22 cellular contexts compared by ENCODE assay signal in genomic region chr16:57957396-57958392, GRCh38. TPM values are rescaled to one million over a fixed set of nuclear protein-coding genes. Genes with fewer than 3 reads are reported as not detected.
DNase-seq lines count a peak whose midpoint lies in the region; ATAC-seq, FAIRE-seq and TF ChIP-seq lines count a peak whose summit lies in the region.
"Had no signal": no experiment of that assay in that cellular context is flagged by ENCODE, and none has a peak within 500 bp of the region (broad histone marks: within the 10 kb centered on the region; RNA-seq: fewer than 3 reads in every experiment).

No MANE protein-coding gene starts in this region.

- H2AFZ ChIP-seq in HCT116 (ENCODE audit: low read depth, low read length, poor library complexity, severe bottlenecking) = no peak overlapping the region
- H2AFZ ChIP-seq in K562 (ENCODE audit: low read depth, low read length) = peak overlapping the region; percentile 27; the same call in 1 of the 2 replicates
- H2AFZ ChIP-seq in osteoblast (ENCODE audit: low read length) = no peak overlapping the region

- H3K27me3 ChIP-seq in HCT116 (ENCODE audit: insufficient read depth, low read length) (no peaks in the 10 kb centered on the region; the same call in 1 of the 2 replicates), K562 (ENCODE audit: control insufficient read depth in 2 of 2, insufficient read depth in 2 of 2, low read length in 2 of 2) (no peaks in the 10 kb centered on the region; a peak in 1 of 5 replicates), osteoblast (ENCODE audit: insufficient read depth, low read length) (peaks cover 13% of the 10 kb centered on the region), tibial artery (peaks cover 0 to 25% of the 10 kb centered on the region in 2 donors)

- BruUV-seq in HCT116 (replicated peaks; lab: Mats Ljungman, UMichigan) (no TSS peak), K562 (replicated peaks; lab: Mats Ljungman, UMichigan) (no TSS peak)

- TF ChIP-seq RAD21 in HCT116 (IDR thresholded peaks at IDR 0.05; ENCODE audit: low read depth) (no peak), K562 (CRISPR knock-in tag; conservative IDR thresholded peaks at IDR 0.05 in 1 of 2, IDR thresholded peaks at IDR 0.05 in 1 of 2) (no peak)

- 39% methylated on average over 15 of the region's 15 CpGs for WGBS in K562 (ENCODE audit: insufficient coverage, low coverage, missing lambda C conversion rate)

- H3K4me1 ChIP-seq in HCT116 (ENCODE audit: control insufficient read depth in 1 of 2, insufficient read depth in 2 of 2, low read length in 2 of 2) = no peaks in the 10 kb centered on the region; a peak in 2 of 4 replicates
- peaks cover 0 to 23% of the 10 kb centered on the region in 2 experiments; a peak in 3 of 5 replicates for H3K4me1 ChIP-seq in K562 (replicated peaks in 1 of 2; ENCODE audit: control insufficient read depth in 2 of 2, insufficient read depth in 2 of 2, low read length in 2 of 2)
- no peaks in the 10 kb centered on the region for H3K4me1 ChIP-seq in osteoblast (ENCODE audit: insufficient read depth, low read length)
- no peaks in the 10 kb centered on the region for H3K4me1 ChIP-seq in tibial artery

- H3K9me3 ChIP-seq in HCT116 (ENCODE audit: control insufficient read depth in 1 of 2, insufficient read depth in 1 of 2, low read depth in 1 of 2, low read length in 2 of 2) (no peaks in the 10 kb centered on the region), K562 (replicated peaks; ENCODE audit: control insufficient read depth, insufficient read depth, low read depth, low read length) (no peaks in the 10 kb centered on the region), osteoblast (ENCODE audit: low read depth, low read length) (no peaks in the 10 kb centered on the region), tibial artery (no peaks in the 10 kb centered on the region)

- CTCF ChIA-PET in HCT116 (lab: Charles Lee) (interaction anchor here (0.9 kb wide), 1 partner anchor 12 kb away, joined by 3 read pairs; no protein-coding TSS in a partner anchor), K562 (lab: Yijun Ruan, JAX; ENCODE audit: low intra/inter-chr PET ratio) (no interaction called here)

- in situ Hi-C loops in K562 (cut with MboI) = no loop called here

- H3K36me3 ChIP-seq in HCT116 (ENCODE audit: control insufficient read depth in 1 of 2, insufficient read depth in 2 of 2, low read length in 2 of 2) (no peaks in the 10 kb centered on the region), K562 (ENCODE audit: control insufficient read depth, insufficient read depth, low read length) (no peaks in the 10 kb centered on the region), osteoblast (ENCODE audit: insufficient read depth, low read length) (no peaks in the 10 kb centered on the region), tibial artery (no peaks in the 10 kb centered on the region)

- TF ChIP-seq CTCF in GM12873 (IDR thresholded peaks at IDR 0.05; ENCODE audit: insufficient read depth, low read depth, low read length, missing control alignments) (peak; percentile 16), HCT116 (IDR thresholded peaks at IDR 0.05 in 2 of 3, conservative IDR thresholded peaks at IDR 0.05 in 1 of 3; ENCODE audit: borderline replicate concordance in 1 of 3, insufficient read depth in 1 of 3, low read depth in 2 of 3, low read length in 2 of 3) (0 out of 6 replicates have a peak, but pooled peaks of 1 of the 3 experiments have one; percentile 7), K562 (IDR thresholded peaks at IDR 0.05 in 2 of 3, conservative IDR thresholded peaks at IDR 0.05 in 1 of 3; ENCODE audit: insufficient read depth in 2 of 3, low read depth in 1 of 3, low read length in 3 of 3) (peak; percentile 21 to 47 (median 38); a peak in 3 of 6 replicates), osteoblast (IDR thresholded peaks at IDR 0.05; ENCODE audit: extremely low read depth, low read depth, low read length) (no peak), tibial artery (IDR thresholded peaks at IDR 0.05) (no peak)

- H3K4me3 ChIP-seq in HCT116 (replicated peaks in 1 of 2; ENCODE audit: low read depth in 1 of 2, low read length in 2 of 2) (no peak overlapping the region), K562 (no peak overlapping the region), osteoblast (ENCODE audit: insufficient read depth, low read length) (no peak overlapping the region), tibial artery (no peak overlapping the region)
- H3K4me3 ChIP-seq: GM12878 had no signal

- H3K9ac ChIP-seq in HCT116 (ENCODE audit: low read length) (no peak overlapping the region), K562 (ENCODE audit: insufficient read depth in 1 of 2, low read depth in 2 of 2, low read length in 2 of 2) (peak overlapping the region in 1 of 2 experiments; percentile 31; a peak in 1 of 4 replicates)

- peak; percentile 29; the same call in 1 of the 2 replicates for ATAC-seq in HCT116
- ATAC-seq in K562 = peak; percentile 69
- ATAC-seq in GM21390 (IDR thresholded peaks at IDR 0.05; ENCODE audit: unreplicated experiment) = no peak
- ATAC-seq: GM12878, T-helper 17 cell had no signal

- H3K4me2 ChIP-seq in HCT116 (ENCODE audit: low read length) (no peak overlapping the region), K562 (ENCODE audit: insufficient read depth, low read length) (no peak overlapping the region), osteoblast (ENCODE audit: insufficient read depth, low read length) (no peak overlapping the region)

- TF ChIP-seq EP300 in K562 (IDR thresholded peaks at IDR 0.05; ENCODE audit: low read length) = no peak

- POLR2A ChIA-PET in HCT116 (lab: Charles Lee) (no interaction called here), K562 (lab: Yijun Ruan, JAX) (interaction anchor here (0.7 to 2.8 kb wide), 4 partner anchors 16 to 51 kb away, joined by 3 to 18 read pairs (median 4); a partner anchor contains a TSS)

- no peak for DNase-seq in HCT116 (ENCODE audit: low read depth, low spot score)
- peak in 3 of 4 experiments; percentile 32 to 51 (median 47) for DNase-seq in K562 (ENCODE audit: extremely low read depth in 1 of 4, low spot score in 3 of 4)
- DNase-seq in osteoblast (ENCODE audit: insufficient read length, low spot score, missing footprints) = peak; percentile 22
- no peak for DNase-seq in NCI-H187 (lab: John Stamatoyannopoulos, UW)
- DNase-seq in tibial artery = no peak
- DNase-seq: ACHN; AML-193; COR-L47; NCI-H2029 treated with DMSO at 0.1 percent for 48 hours; NCI-H2171 treated with DMSO at 0.1 percent for 48 hours; NCI-H524 treated with DMSO at 0.1 percent for 48 hours; NK-92 treated with Interleukin-12 subunit alpha and Interleukin-12 subunit beta, amount 100 ng/mL, for 24 hours; SIG-M5; T-helper 17 cell had no signal

- peak; percentile 51 for FAIRE-seq in K562 (lab: Jason Lieb, UNC)
- FAIRE-seq: GM12878, GM18507, H54 had no signal

- no peaks in the 10 kb centered on the region for H3K9me2 ChIP-seq in HCT116 (ENCODE audit: insufficient read depth)

- no peaks in the 10 kb centered on the region for H3K79me2 ChIP-seq in HCT116 (ENCODE audit: insufficient read depth, low read length)
- no peaks in the 10 kb centered on the region for H3K79me2 ChIP-seq in K562 (ENCODE audit: control insufficient read depth, insufficient read depth, low read length)
- H3K79me2 ChIP-seq in osteoblast (ENCODE audit: insufficient read depth, low read length) = no peaks in the 10 kb centered on the region

- H3K9me1 ChIP-seq in K562 (ENCODE audit: control insufficient read depth, insufficient read depth, low read length) = no peaks in the 10 kb centered on the region

- no peaks in the 10 kb centered on the region for H4K20me1 ChIP-seq in HCT116 (ENCODE audit: insufficient read depth)
- H4K20me1 ChIP-seq in K562 (replicated peaks; ENCODE audit: control insufficient read depth, insufficient read depth, low read length) = no peaks in the 10 kb centered on the region
- H4K20me1 ChIP-seq in osteoblast (ENCODE audit: insufficient read depth, low read length) = no peaks in the 10 kb centered on the region

- TF ChIP-seq POLR2A in HCT116 (IDR thresholded peaks at IDR 0.05; ENCODE audit: borderline replicate concordance, extremely low read depth, insufficient read depth, insufficient read length) (no peak), K562 (conservative IDR thresholded peaks at IDR 0.05) (no peak)

- intact Hi-C loops in HCT116 (cut with micrococcal nuclease) (no loop called here), K562 (cut with micrococcal nuclease) (no loop called here), tibial artery (cut with DNase I; ENCODE audit: low total_unique reads) (no loop called here)

- H3K27ac ChIP-seq in HCT116 (ENCODE audit: low read depth, low read length) (no peak overlapping the region), K562 (ENCODE audit: extremely low read depth, low read depth, low read length) (no peak overlapping the region), osteoblast (ENCODE audit: low read depth, low read length) (no peak overlapping the region), tibial artery (no peak overlapping the region)

- RAD21 ChIA-PET in HCT116 (lab: Charles Lee; ENCODE audit: low non-redundant PET in 1 of 2, low total read pairs in 2 of 2, uncharacterized antibody in 2 of 2, unreplicated experiment in 2 of 2) = no interaction called here

RNA-seq across cellular contexts. Expression of gene CNGB1, which starts 13.2 kb away (rescaled TPM):
- not detected for total RNA-seq in HCT116 (2021; ENCODE audit: unreplicated experiment)
- 0.01 TPM in 1 of 2 replicates, not detected in the other for polyA plus RNA-seq in HCT116 (2012)
- not detected in 2 replicates for total RNA-seq in K562 (2011; cell fraction: chromatin; rRNA removed; ENCODE audit: low replicate concordance)
- total RNA-seq in K562 (2011; cell fraction: nucleolus; rRNA removed) = not detected in 2 replicates
- not detected in 2 replicates for total RNA-seq in K562 (2011; cell fraction: nucleoplasm; rRNA removed)
- total RNA-seq in K562 (2014; rRNA removed) = not detected in 2 replicates
- not detected in 2 replicates for total RNA-seq in K562 (2014; rRNA removed; fragmentation: Illumina TruSeq; extraction: Trizol)
- not detected in 2 replicates for total RNA-seq in K562 (2015; rRNA removed; fragmentation: Illumina TruSeq; extraction: Trizol)
- not detected in 2 replicates for total RNA-seq in K562 (2021)
- polyA plus RNA-seq in K562 (2011; rRNA removed) = not detected in 2 replicates
- not detected in 2 replicates for polyA plus RNA-seq in K562 (2011; cell fraction: cytosol; rRNA removed)
- polyA plus RNA-seq in K562 (2011; cell fraction: nucleus; rRNA removed) = not detected in 2 replicates
- not detected in 2 replicates for polyA plus RNA-seq in K562 (2012)
- polyA plus RNA-seq in K562 (2014; fragmentation: Illumina TruSeq; extraction: Trizol) = not detected in 2 replicates
- polyA plus RNA-seq in K562 (2014; fragmentation: Nextera tagmentation; extraction: Ambion mirVana) = not detected
- not detected in 2 replicates for polyA plus RNA-seq in K562 (2014; rRNA removed)
- polyA minus RNA-seq in K562 (2011; rRNA and poly(A)+ RNA removed) = not detected in 2 replicates
- not detected in 2 replicates for polyA minus RNA-seq in K562 (2011; cell fraction: cytosol; rRNA and poly(A)+ RNA removed)
- not detected in 2 replicates for polyA minus RNA-seq in K562 (2011; cell fraction: nucleus; rRNA and poly(A)+ RNA removed)
- not detected in 2 replicates for total RNA-seq in osteoblast
- total RNA-seq: GM12878, OCI-LY7, RPMI7951, T-helper 17 cell had no signal
- polyA plus RNA-seq: CD14-positive monocyte had no signal

RNA-seq across cellular contexts. Expression of gene ZNF319, which starts 42.8 kb away (rescaled TPM):
- total RNA-seq in HCT116 (2021; ENCODE audit: unreplicated experiment) (7.1 TPM), K562 (2014; rRNA removed) (1.4 TPM in 2 replicates), K562 (2014; rRNA removed; fragmentation: Illumina TruSeq; extraction: Trizol) (0.80 and 0.87 TPM in 2 replicates), K562 (2015; rRNA removed; fragmentation: Illumina TruSeq; extraction: Trizol) (1.0 and 1.2 TPM in 2 replicates), K562 (2021) (5.2 and 5.7 TPM in 2 replicates), osteoblast (4.3 and 5.6 TPM in 2 replicates)
- polyA plus RNA-seq in HCT116 (2012) = 5.2 and 6.1 TPM in 2 replicates
- 3.7 and 13.4 TPM in 2 replicates for total RNA-seq in K562 (2011; cell fraction: chromatin; rRNA removed; ENCODE audit: low replicate concordance)
- 6.6 and 7.3 TPM in 2 replicates for total RNA-seq in K562 (2011; cell fraction: nucleolus; rRNA removed)
- total RNA-seq in K562 (2011; cell fraction: nucleoplasm; rRNA removed) = 3.7 and 4.7 TPM in 2 replicates
- polyA plus RNA-seq in K562 (2011; rRNA removed) (1.4 and 2.0 TPM in 2 replicates), K562 (2014; fragmentation: Illumina TruSeq; extraction: Trizol) (2.1 and 3.6 TPM in 2 replicates), K562 (2014; fragmentation: Nextera tagmentation; extraction: Ambion mirVana) (under 1 TPM; 0.20 to 0.31 TPM), K562 (2014; rRNA removed) (2.7 and 3.2 TPM in 2 replicates)
- 2.3 and 3.2 TPM in 2 replicates for polyA plus RNA-seq in K562 (2011; cell fraction: cytosol; rRNA removed)
- 4.9 and 5.1 TPM in 2 replicates for polyA plus RNA-seq in K562 (2011; cell fraction: nucleus; rRNA removed)
- polyA plus RNA-seq in K562 (2012) = 3.2 and 6.6 TPM in 2 replicates
- 2.2 and 3.0 TPM in 2 replicates for polyA minus RNA-seq in K562 (2011; rRNA and poly(A)+ RNA removed)
- 3.2 and 6.1 TPM in 2 replicates for polyA minus RNA-seq in K562 (2011; cell fraction: cytosol; rRNA and poly(A)+ RNA removed)
- 5.5 and 6.2 TPM in 2 replicates for polyA minus RNA-seq in K562 (2011; cell fraction: nucleus; rRNA and poly(A)+ RNA removed)

RNA-seq across cellular contexts. Expression of gene USB1, which starts 43.5 kb away (rescaled TPM):
- total RNA-seq in HCT116 (2021; ENCODE audit: unreplicated experiment) (73.1 TPM), K562 (2014; rRNA removed) (18.0 and 19.4 TPM in 2 replicates), K562 (2014; rRNA removed; fragmentation: Illumina TruSeq; extraction: Trizol) (12.1 and 13.1 TPM in 2 replicates), K562 (2015; rRNA removed; fragmentation: Illumina TruSeq; extraction: Trizol) (16.0 and 18.9 TPM in 2 replicates), K562 (2021) (69.6 and 73.6 TPM in 2 replicates), osteoblast (17.7 and 19.2 TPM in 2 replicates)
- polyA plus RNA-seq in HCT116 (2012) = 52.4 and 54.0 TPM in 2 replicates
- 49.8 and 89.2 TPM in 2 replicates for total RNA-seq in K562 (2011; cell fraction: chromatin; rRNA removed; ENCODE audit: low replicate concordance)
- total RNA-seq in K562 (2011; cell fraction: nucleolus; rRNA removed) = 52.8 and 56.4 TPM in 2 replicates
- 57.2 and 72.5 TPM in 2 replicates for total RNA-seq in K562 (2011; cell fraction: nucleoplasm; rRNA removed)
- polyA plus RNA-seq in K562 (2011; rRNA removed) (46.2 and 60.1 TPM in 2 replicates), K562 (2014; fragmentation: Illumina TruSeq; extraction: Trizol) (64.4 and 93.9 TPM in 2 replicates), K562 (2014; fragmentation: Nextera tagmentation; extraction: Ambion mirVana) (10 to 100 TPM; 11.6 to 12.1 TPM), K562 (2014; rRNA removed) (53.8 and 67.5 TPM in 2 replicates)
- 64.2 and 91.2 TPM in 2 replicates for polyA plus RNA-seq in K562 (2011; cell fraction: cytosol; rRNA removed)
- polyA plus RNA-seq in K562 (2011; cell fraction: nucleus; rRNA removed) = 37.6 and 65.1 TPM in 2 replicates
- polyA plus RNA-seq in K562 (2012) = 49.3 and 58.2 TPM in 2 replicates
- 29.9 and 44.9 TPM in 2 replicates for polyA minus RNA-seq in K562 (2011; rRNA and poly(A)+ RNA removed)
- 42.9 and 56.9 TPM in 2 replicates for polyA minus RNA-seq in K562 (2011; cell fraction: cytosol; rRNA and poly(A)+ RNA removed)
- 27.5 and 27.6 TPM in 2 replicates for polyA minus RNA-seq in K562 (2011; cell fraction: nucleus; rRNA and poly(A)+ RNA removed)

Comparison
In these comparisons a context has a peak if more than half of its experiments do, and no peak if none do; other contexts are left out.
1. CTCF ChIP-seq: peak in GM12873 (single experiment) and K562 (3 of 3); none in osteoblast (single experiment) and tibial artery (0 of 2).
2. DNase-seq: peak in K562 (3 of 4) and osteoblast (single experiment); none in HCT116 (single experiment), NCI-H187 (0 of 2) and tibial artery (0 of 2).